Comparison of ENCODE assay signal across 1 cellular context in genomic region chr16:9088848-9089247, GRCh38.
TF ChIP-seq lines count a peak whose summit lies in the region.

No MANE protein-coding gene starts in this region.

TF ChIP-seq in HepG2, 621 proteins besides CTCF, POLR2A, EP300 and RAD21 (continued from another document and continues in another):
- TF ChIP-seq ZBTB40 (IDR thresholded peaks at IDR 0.05) (no peak), ZBTB40 (CRISPR knock-in tag; IDR thresholded peaks at IDR 0.05) (peak; percentile 26; the same call in 1 of the 2 replicates), HIVEP1 (CRISPR knock-in tag; IDR thresholded peaks at IDR 0.05) (no peak), CENPT (CRISPR knock-in tag; IDR thresholded peaks at IDR 0.05; ENCODE audit: low read depth) (no peak), MTF2 (CRISPR knock-in tag; IDR thresholded peaks at IDR 0.05; ENCODE audit: borderline replicate concordance) (no peak), ZNF501 (CRISPR knock-in tag; IDR thresholded peaks at IDR 0.05) (0 out of 2 replicates have a peak, but pooled peaks have one; percentile 13), NRL (CRISPR knock-in tag; IDR thresholded peaks at IDR 0.05; ENCODE audit: borderline replicate concordance) (no peak), CREB3 (CRISPR knock-in tag; IDR thresholded peaks at IDR 0.05) (no peak), RBAK (CRISPR knock-in tag; IDR thresholded peaks at IDR 0.05) (no peak), ZNF597 (CRISPR knock-in tag; IDR thresholded peaks at IDR 0.05) (no peak), THAP9 (CRISPR knock-in tag; IDR thresholded peaks at IDR 0.05; ENCODE audit: borderline replicate concordance) (0 out of 2 replicates have a peak, but pooled peaks have one; percentile 23), NR2C2 (CRISPR knock-in tag; IDR thresholded peaks at IDR 0.05; ENCODE audit: borderline replicate concordance) (no peak), PCBP1 (IDR thresholded peaks at IDR 0.05; ENCODE audit: borderline replicate concordance, low read depth, low read length) (no peak), BRF2 (CRISPR knock-in tag; IDR thresholded peaks at IDR 0.05) (no peak), ZNF75D (CRISPR knock-in tag; IDR thresholded peaks at IDR 0.05; ENCODE audit: borderline replicate concordance) (no peak), HDAC6 (IDR thresholded peaks at IDR 0.05; ENCODE audit: low read depth, low read length) (no peak), SIX4 (CRISPR knock-in tag; IDR thresholded peaks at IDR 0.05) (no peak), ZNF547 (CRISPR knock-in tag; IDR thresholded peaks at IDR 0.05) (no peak), ZBTB38 (CRISPR knock-in tag; IDR thresholded peaks at IDR 0.05) (peak; percentile 75), NFATC3 (CRISPR knock-in tag; IDR thresholded peaks at IDR 0.05) (no peak), ZNF724P (CRISPR knock-in tag; IDR thresholded peaks at IDR 0.05; ENCODE audit: borderline replicate concordance) (0 out of 2 replicates have a peak, but pooled peaks have one; percentile 35), NCOR1 (IDR thresholded peaks at IDR 0.05; ENCODE audit: borderline replicate concordance, low read length) (no peak), AKAP8 (CRISPR knock-in tag; IDR thresholded peaks at IDR 0.05) (no peak), NFKBIZ (CRISPR knock-in tag; IDR thresholded peaks at IDR 0.05) (no peak), KMT2A (CRISPR knock-in tag; IDR thresholded peaks at IDR 0.05) (0 out of 2 replicates have a peak, but pooled peaks have one; percentile 43), JUNB (CRISPR knock-in tag; IDR thresholded peaks at IDR 0.05; ENCODE audit: borderline replicate concordance) (no peak), SIX1 (CRISPR knock-in tag; IDR thresholded peaks at IDR 0.05; ENCODE audit: borderline replicate concordance) (no peak), SSRP1 (CRISPR knock-in tag; IDR thresholded peaks at IDR 0.05) (no peak), ZNF160 (CRISPR knock-in tag; IDR thresholded peaks at IDR 0.05) (no peak), FOXA1 (IDR thresholded peaks at IDR 0.05) (no peak), FOXA1 (CRISPR knock-in tag; IDR thresholded peaks at IDR 0.05) (no peak), MIER2 (CRISPR knock-in tag; IDR thresholded peaks at IDR 0.05) (no peak), ZNF318 (CRISPR knock-in tag; IDR thresholded peaks at IDR 0.05) (no peak), MYC (CRISPR knock-in tag; IDR thresholded peaks at IDR 0.05; ENCODE audit: borderline replicate concordance) (peak; percentile 65; the same call in 1 of the 2 replicates), ZBTB1 (CRISPR knock-in tag; IDR thresholded peaks at IDR 0.05; ENCODE audit: borderline replicate concordance) (no peak), DRAP1 (CRISPR knock-in tag; IDR thresholded peaks at IDR 0.05) (no peak), ZNF816 (CRISPR knock-in tag; IDR thresholded peaks at IDR 0.05; ENCODE audit: borderline replicate concordance) (no peak)
